8 cellular contexts compared by ENCODE assay signal in the genomic region with DNA sequence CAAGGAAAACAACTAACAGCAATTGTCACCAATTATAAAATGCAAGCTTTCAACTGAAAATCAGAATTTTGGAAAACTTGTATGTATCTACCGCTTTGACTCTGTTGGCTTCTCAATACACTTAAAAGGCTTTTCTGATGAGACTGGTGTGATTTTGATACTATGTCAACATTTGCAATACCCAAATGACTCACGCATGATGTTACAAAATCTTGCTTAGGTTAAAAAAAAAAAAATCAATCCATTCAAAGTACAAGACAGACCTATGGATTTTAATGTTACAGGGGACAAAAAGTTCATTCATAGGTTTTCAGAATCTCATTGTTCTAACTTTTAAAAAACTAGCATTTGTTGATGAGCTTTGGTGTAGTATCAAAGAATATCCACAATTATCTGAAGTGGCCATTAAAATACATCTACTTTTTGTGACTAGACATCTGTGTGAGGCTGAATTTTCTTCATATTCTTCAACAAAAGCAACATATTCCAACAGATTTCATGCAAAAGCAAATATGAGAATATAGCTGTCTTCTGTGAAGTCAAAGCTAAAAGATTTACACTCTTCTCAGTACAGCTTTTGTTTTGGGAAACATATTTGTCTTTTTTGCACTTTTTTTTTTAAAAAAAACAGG. TPM values are rescaled to one million over a fixed set of nuclear protein-coding genes. Genes with fewer than 3 reads are reported as not detected.
DNase-seq lines count a peak whose midpoint lies in the region; ATAC-seq lines count a peak whose summit lies in the region.

No MANE protein-coding gene starts in this region.

- in situ Hi-C loops in KBM-7 (cut with MboI; ENCODE audit: low pct_unique_long_range_greater_than_20kb, low sequenced_read_pairs) = no loop called here

- peak overlapping the region in 6 of 8 donors; percentile 8 to 63 (median 40) for H3K4me3 Mint-ChIP-seq in naive B cell

- H3K27me3 Mint-ChIP-seq in naive B cell = no peaks in the 10 kb centered on the region

- peak overlapping the region; percentile 30 to 77 for H3K27ac Mint-ChIP-seq in activated naive CD4-positive, alpha-beta T cell treated with anti-CD3 and anti-CD28 coated beads, Interleukin-2, amount 50 U/mL, for 72 hours
- peak overlapping the region in 4 of 6 donors; percentile 64 to 82 (median 80) for H3K27ac Mint-ChIP-seq in naive B cell

- H3K36me3 Mint-ChIP-seq in activated naive CD4-positive, alpha-beta T cell treated with anti-CD3 and anti-CD28 coated beads, Interleukin-2, amount 50 U/mL, for 72 hours = peaks cover 0 to 12% of the 10 kb centered on the region in 2 donors
- H3K36me3 Mint-ChIP-seq in naive B cell = no peaks in the 10 kb centered on the region

- no peaks in the 10 kb centered on the region for H3K9me3 Mint-ChIP-seq in activated naive CD4-positive, alpha-beta T cell treated with anti-CD3 and anti-CD28 coated beads, Interleukin-2, amount 50 U/mL, for 72 hours
- H3K9me3 Mint-ChIP-seq in naive B cell = peaks cover 0 to 1% (median 0%) of the 10 kb centered on the region in 7 donors

- peak; percentile 78 to 86 for ATAC-seq in activated naive CD4-positive, alpha-beta T cell treated with anti-CD3 and anti-CD28 coated beads, Interleukin-2, amount 50 U/mL, for 72 hours
- no peak for ATAC-seq in naive B cell (ENCODE audit: low read depth in 2 of 2)
- ATAC-seq in GM18511 (IDR thresholded peaks at IDR 0.05; ENCODE audit: unreplicated experiment) = no peak

- DNase-seq in Daoy (ENCODE audit: low read depth) (peak; percentile 31), KBM-7 (peak; percentile 46), naive B cell (no peak), GM19240 (ENCODE audit: insufficient read length, low spot score) (no peak), DMS79 treated with DMSO at 0.1 percent for 48 hours (lab: John Stamatoyannopoulos, UW) (no peak), iPS-NIHi7 (ENCODE audit: extremely low spot score) (no peak)
- no peak for DNase-seq in activated naive CD4-positive, alpha-beta T cell treated with anti-CD3 and anti-CD28 coated beads, Interleukin-2, amount 50 U/mL, for 72 hours (ENCODE audit: low spot score in 2 of 2)

- peaks cover 55 to 79% (median 56%) of the 10 kb centered on the region in 3 donors for H3K4me1 Mint-ChIP-seq in naive B cell

RNA-seq across cellular contexts. Expression of a gene that starts 10.7 kb away (rescaled TPM):
- total RNA-seq in Daoy (2014; rRNA removed; shearing (Covaris generic)) = 8.7 and 11.3 TPM in 2 replicates
- 10 to 100 TPM; 62.0 to 86.2 TPM for total RNA-seq in activated naive CD4-positive, alpha-beta T cell treated with anti-CD3 and anti-CD28 coated beads, Interleukin-2, amount 50 U/mL, for 72 hours
- polyA plus RNA-seq in naive B cell (ENCODE audit: low read depth in 6 of 6) = 100 to 1,000 TPM; 127 to 183 (median 144) TPM

RNA-seq across cellular contexts. Expression of a gene that starts 52.8 kb away (rescaled TPM):
- total RNA-seq in Daoy (2014; rRNA removed; shearing (Covaris generic)) = 10.0 and 10.5 TPM in 2 replicates
- total RNA-seq in activated naive CD4-positive, alpha-beta T cell treated with anti-CD3 and anti-CD28 coated beads, Interleukin-2, amount 50 U/mL, for 72 hours = 10 to 100 TPM in 1 of 2 donors, 1 to 10 TPM in 1; 5.5 to 11.4 TPM
- polyA plus RNA-seq in naive B cell (ENCODE audit: low read depth in 6 of 6) = 1 to 10 TPM; 3.8 to 4.7 (median 4.2) TPM

Comparison
In these comparisons a context has a peak if more than half of its experiments do, and no peak if none do; other contexts are left out.
1. DNase-seq: peak in Daoy (single experiment) and KBM-7 (single experiment); none in activated naive CD4-positive, alpha-beta T cell treated with anti-CD3 and anti-CD28 coated beads, Interleukin-2, amount 50 U/mL, for 72 hours (0 of 2), naive B cell (single experiment), GM19240 (single experiment), DMS79 treated with DMSO at 0.1 percent for 48 hours (single experiment) and iPS-NIHi7 (single experiment).
2. ATAC-seq: peak in activated naive CD4-positive, alpha-beta T cell treated with anti-CD3 and anti-CD28 coated beads, Interleukin-2, amount 50 U/mL, for 72 hours (2 of 2); none in naive B cell (0 of 2) and GM18511 (single experiment).